In genomic region chr9:37984672-37985611, GRCh38 we compare ENCODE assay signal across 8 cellular contexts.
DNase-seq lines count a peak whose midpoint lies in the region; ATAC-seq and TF ChIP-seq lines count a peak whose summit lies in the region.

No MANE protein-coding gene starts in this region.

- no peak overlapping the region for H3K9ac ChIP-seq in skeletal muscle satellite cell (ENCODE audit: low read depth, low read length)

- H3K4me3 Mint-ChIP-seq in glutamatergic neuron (ENCODE audit: unreplicated experiment), result no peak overlapping the region

- TF ChIP-seq CTCF in fibroblast of pulmonary artery (IDR thresholded peaks at IDR 0.05; ENCODE audit: low read length, missing control alignments), result peak; percentile 6
- no peak for TF ChIP-seq CTCF in glutamatergic neuron (IDR thresholded peaks at IDR 0.05; ENCODE audit: partially characterized antibody, unreplicated experiment)

- no peaks in the 10 kb centered on the region for H3K36me3 ChIP-seq in skeletal muscle satellite cell (ENCODE audit: insufficient read depth, low read length)

- H3K27ac Mint-ChIP-seq in glutamatergic neuron (ENCODE audit: unreplicated experiment), result no peak overlapping the region

- H3K9me3 Mint-ChIP-seq in glutamatergic neuron (ENCODE audit: unreplicated experiment), result peaks cover 4% of the 10 kb centered on the region

- H3K27me3 ChIP-seq in skeletal muscle satellite cell (ENCODE audit: control insufficient read depth, insufficient read depth, low read length), result no peaks in the 10 kb centered on the region

- peaks cover 24% of the 10 kb centered on the region for H3K4me1 ChIP-seq in skeletal muscle satellite cell (ENCODE audit: control insufficient read depth, insufficient read depth, low read length)

- peak overlapping the region; percentile 61 for H3K4me2 ChIP-seq in skeletal muscle satellite cell (ENCODE audit: low read length)

- peaks cover 11% of the 10 kb centered on the region for H3K27me3 Mint-ChIP-seq in glutamatergic neuron (ENCODE audit: unreplicated experiment)

- peaks cover 25% of the 10 kb centered on the region for H3K4me1 Mint-ChIP-seq in glutamatergic neuron (ENCODE audit: low read depth, unreplicated experiment)

- H3K36me3 Mint-ChIP-seq in glutamatergic neuron (ENCODE audit: unreplicated experiment), result peaks cover 8% of the 10 kb centered on the region

- DNase-seq in NCI-H1417 (lab: John Stamatoyannopoulos, UW), result peak in 2 of 3 experiments; percentile 82 to 89
- no peak for DNase-seq in NCI-H1417 treated with DMSO at 0.1 percent for 48 hours (lab: John Stamatoyannopoulos, UW)
- DNase-seq in RPMI7951 (ENCODE audit: low read depth), result peak; percentile 67
- DNase-seq in fibroblast of pulmonary artery (ENCODE audit: low read depth), result peak; percentile 70
- DNase-seq in glutamatergic neuron, result no peak
- no peak for DNase-seq in activated effector memory CD4-positive, alpha-beta T cell treated with anti-CD3 and anti-CD28 coated beads, Interleukin-2, amount 50 U/mL, for 16 hours

- ATAC-seq in HG03097 (IDR thresholded peaks at IDR 0.05; ENCODE audit: low FRiP score, unreplicated experiment), result no peak

- no peaks in the 10 kb centered on the region for H3K9me3 ChIP-seq in skeletal muscle satellite cell (replicated peaks; ENCODE audit: low read length)

- H3K4me3 ChIP-seq in fibroblast of pulmonary artery (replicated peaks; ENCODE audit: low read depth, low read length) (no peak overlapping the region), skeletal muscle satellite cell (ENCODE audit: low read length) (no peak overlapping the region)

Comparison
In these comparisons a context has a peak if more than half of its experiments do, and no peak if none do; other contexts are left out.
1. DNase-seq: peak in NCI-H1417 (2 of 3), RPMI7951 (single experiment) and fibroblast of pulmonary artery (single experiment); none in NCI-H1417 treated with DMSO at 0.1 percent for 48 hours (single experiment), glutamatergic neuron (single experiment) and activated effector memory CD4-positive, alpha-beta T cell treated with anti-CD3 and anti-CD28 coated beads, Interleukin-2, amount 50 U/mL, for 16 hours (single experiment).